1 cellular context compared by ENCODE assay signal in the genomic region with DNA sequence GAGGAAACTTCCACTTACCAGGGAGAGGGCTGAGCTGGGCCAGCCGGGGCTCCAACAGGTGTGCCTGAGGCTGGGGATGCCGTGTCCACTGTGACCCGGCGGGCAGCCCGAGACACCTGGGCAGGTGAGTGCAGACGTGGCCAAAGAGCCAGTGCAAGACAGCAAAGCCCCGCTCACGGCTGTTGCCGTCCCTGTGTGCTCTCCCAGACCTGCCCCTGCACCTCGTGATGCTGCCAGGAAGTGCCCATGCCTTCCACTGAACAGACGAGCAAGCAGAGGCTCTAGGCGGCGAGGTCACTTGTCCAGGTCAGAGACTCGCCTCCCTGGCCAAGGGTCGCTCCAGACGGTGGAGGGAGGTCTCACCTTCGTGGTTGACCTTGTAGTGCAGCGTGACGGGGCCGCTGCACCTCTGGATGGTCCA.
TF ChIP-seq lines count a peak whose summit lies in the region.

No MANE protein-coding gene starts in this region.

TF ChIP-seq in WTC11, 78 proteins besides CTCF, POLR2A, EP300 and RAD21 (continued from another document):
- TF ChIP-seq, protein P1, sequence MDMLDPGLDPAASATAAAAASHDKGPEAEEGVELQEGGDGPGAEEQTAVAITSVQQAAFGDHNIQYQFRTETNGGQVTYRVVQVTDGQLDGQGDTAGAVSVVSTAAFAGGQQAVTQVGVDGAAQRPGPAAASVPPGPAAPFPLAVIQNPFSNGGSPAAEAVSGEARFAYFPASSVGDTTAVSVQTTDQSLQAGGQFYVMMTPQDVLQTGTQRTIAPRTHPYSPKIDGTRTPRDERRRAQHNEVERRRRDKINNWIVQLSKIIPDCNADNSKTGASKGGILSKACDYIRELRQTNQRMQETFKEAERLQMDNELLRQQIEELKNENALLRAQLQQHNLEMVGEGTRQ (CRISPR knock-in tag; IDR thresholded peaks at IDR 0.05), result no peak
- no peak for TF ChIP-seq NFE2L1 (CRISPR knock-in tag; IDR thresholded peaks at IDR 0.05)
- TF ChIP-seq, protein P2, sequence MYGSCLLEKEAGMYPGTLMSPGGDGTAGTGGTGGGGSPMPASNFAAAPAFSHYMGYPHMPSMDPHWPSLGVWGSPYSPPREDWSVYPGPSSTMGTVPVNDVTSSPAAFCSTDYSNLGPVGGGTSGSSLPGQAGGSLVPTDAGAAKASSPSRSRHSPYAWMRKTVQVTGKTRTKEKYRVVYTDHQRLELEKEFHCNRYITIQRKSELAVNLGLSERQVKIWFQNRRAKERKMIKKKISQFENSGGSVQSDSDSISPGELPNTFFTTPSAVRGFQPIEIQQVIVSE (CRISPR knock-in tag; IDR thresholded peaks at IDR 0.05; ENCODE audit: borderline replicate concordance), result no peak
- TF ChIP-seq SMAD4 (CRISPR knock-in tag; IDR thresholded peaks at IDR 0.05), result no peak
- TF ChIP-seq, protein P3, sequence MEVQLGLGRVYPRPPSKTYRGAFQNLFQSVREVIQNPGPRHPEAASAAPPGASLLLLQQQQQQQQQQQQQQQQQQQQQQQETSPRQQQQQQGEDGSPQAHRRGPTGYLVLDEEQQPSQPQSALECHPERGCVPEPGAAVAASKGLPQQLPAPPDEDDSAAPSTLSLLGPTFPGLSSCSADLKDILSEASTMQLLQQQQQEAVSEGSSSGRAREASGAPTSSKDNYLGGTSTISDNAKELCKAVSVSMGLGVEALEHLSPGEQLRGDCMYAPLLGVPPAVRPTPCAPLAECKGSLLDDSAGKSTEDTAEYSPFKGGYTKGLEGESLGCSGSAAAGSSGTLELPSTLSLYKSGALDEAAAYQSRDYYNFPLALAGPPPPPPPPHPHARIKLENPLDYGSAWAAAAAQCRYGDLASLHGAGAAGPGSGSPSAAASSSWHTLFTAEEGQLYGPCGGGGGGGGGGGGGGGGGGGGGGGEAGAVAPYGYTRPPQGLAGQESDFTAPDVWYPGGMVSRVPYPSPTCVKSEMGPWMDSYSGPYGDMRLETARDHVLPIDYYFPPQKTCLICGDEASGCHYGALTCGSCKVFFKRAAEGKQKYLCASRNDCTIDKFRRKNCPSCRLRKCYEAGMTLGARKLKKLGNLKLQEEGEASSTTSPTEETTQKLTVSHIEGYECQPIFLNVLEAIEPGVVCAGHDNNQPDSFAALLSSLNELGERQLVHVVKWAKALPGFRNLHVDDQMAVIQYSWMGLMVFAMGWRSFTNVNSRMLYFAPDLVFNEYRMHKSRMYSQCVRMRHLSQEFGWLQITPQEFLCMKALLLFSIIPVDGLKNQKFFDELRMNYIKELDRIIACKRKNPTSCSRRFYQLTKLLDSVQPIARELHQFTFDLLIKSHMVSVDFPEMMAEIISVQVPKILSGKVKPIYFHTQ (CRISPR knock-in tag; IDR thresholded peaks at IDR 0.05), result no peak
- no peak for TF ChIP-seq TEAD4 (CRISPR knock-in tag; IDR thresholded peaks at IDR 0.05)
- TF ChIP-seq, protein P4, sequence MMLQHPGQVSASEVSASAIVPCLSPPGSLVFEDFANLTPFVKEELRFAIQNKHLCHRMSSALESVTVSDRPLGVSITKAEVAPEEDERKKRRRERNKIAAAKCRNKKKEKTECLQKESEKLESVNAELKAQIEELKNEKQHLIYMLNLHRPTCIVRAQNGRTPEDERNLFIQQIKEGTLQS (CRISPR knock-in tag; conservative IDR thresholded peaks at IDR 0.05), result no peak
- no peak for TF ChIP-seq SMAD3 (CRISPR knock-in tag; IDR thresholded peaks at IDR 0.05; ENCODE audit: borderline replicate concordance)
- TF ChIP-seq, protein P5, sequence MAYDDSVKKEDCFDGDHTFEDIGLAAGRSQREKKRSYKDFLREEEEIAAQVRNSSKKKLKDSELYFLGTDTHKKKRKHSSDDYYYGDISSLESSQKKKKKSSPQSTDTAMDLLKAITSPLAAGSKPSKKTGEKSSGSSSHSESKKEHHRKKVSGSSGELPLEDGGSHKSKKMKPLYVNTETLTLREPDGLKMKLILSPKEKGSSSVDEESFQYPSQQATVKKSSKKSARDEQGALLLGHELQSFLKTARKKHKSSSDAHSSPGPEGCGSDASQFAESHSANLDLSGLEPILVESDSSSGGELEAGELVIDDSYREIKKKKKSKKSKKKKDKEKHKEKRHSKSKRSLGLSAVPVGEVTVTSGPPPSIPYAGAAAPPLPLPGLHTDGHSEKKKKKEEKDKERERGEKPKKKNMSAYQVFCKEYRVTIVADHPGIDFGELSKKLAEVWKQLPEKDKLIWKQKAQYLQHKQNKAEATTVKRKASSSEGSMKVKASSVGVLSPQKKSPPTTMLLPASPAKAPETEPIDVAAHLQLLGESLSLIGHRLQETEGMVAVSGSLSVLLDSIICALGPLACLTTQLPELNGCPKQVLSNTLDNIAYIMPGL (CRISPR knock-in tag; IDR thresholded peaks at IDR 0.05), result no peak
- TF ChIP-seq ETV6 (CRISPR knock-in tag; IDR thresholded peaks at IDR 0.05), result no peak
- TF ChIP-seq FOXK1 (CRISPR knock-in tag; IDR thresholded peaks at IDR 0.05), result no peak
- no peak for TF ChIP-seq NR3C1 (CRISPR knock-in tag; conservative IDR thresholded peaks at IDR 0.05; ENCODE audit: low read depth)
- TF ChIP-seq KAT7 (CRISPR knock-in tag; IDR thresholded peaks at IDR 0.05; ENCODE audit: borderline replicate concordance), result no peak
- no peak for TF ChIP-seq MYBL2 (CRISPR knock-in tag; IDR thresholded peaks at IDR 0.05)
- TF ChIP-seq, protein P6, sequence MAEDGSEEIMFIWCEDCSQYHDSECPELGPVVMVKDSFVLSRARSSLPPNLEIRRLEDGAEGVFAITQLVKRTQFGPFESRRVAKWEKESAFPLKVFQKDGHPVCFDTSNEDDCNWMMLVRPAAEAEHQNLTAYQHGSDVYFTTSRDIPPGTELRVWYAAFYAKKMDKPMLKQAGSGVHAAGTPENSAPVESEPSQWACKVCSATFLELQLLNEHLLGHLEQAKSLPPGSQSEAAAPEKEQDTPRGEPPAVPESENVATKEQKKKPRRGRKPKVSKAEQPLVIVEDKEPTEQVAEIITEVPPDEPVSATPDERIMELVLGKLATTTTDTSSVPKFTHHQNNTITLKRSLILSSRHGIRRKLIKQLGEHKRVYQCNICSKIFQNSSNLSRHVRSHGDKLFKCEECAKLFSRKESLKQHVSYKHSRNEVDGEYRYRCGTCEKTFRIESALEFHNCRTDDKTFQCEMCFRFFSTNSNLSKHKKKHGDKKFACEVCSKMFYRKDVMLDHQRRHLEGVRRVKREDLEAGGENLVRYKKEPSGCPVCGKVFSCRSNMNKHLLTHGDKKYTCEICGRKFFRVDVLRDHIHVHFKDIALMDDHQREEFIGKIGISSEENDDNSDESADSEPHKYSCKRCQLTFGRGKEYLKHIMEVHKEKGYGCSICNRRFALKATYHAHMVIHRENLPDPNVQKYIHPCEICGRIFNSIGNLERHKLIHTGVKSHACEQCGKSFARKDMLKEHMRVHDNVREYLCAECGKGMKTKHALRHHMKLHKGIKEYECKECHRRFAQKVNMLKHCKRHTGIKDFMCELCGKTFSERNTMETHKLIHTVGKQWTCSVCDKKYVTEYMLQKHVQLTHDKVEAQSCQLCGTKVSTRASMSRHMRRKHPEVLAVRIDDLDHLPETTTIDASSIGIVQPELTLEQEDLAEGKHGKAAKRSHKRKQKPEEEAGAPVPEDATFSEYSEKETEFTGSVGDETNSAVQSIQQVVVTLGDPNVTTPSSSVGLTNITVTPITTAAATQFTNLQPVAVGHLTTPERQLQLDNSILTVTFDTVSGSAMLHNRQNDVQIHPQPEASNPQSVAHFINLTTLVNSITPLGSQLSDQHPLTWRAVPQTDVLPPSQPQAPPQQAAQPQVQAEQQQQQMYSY (CRISPR knock-in tag; IDR thresholded peaks at IDR 0.05), result no peak
- TF ChIP-seq, protein P7, sequence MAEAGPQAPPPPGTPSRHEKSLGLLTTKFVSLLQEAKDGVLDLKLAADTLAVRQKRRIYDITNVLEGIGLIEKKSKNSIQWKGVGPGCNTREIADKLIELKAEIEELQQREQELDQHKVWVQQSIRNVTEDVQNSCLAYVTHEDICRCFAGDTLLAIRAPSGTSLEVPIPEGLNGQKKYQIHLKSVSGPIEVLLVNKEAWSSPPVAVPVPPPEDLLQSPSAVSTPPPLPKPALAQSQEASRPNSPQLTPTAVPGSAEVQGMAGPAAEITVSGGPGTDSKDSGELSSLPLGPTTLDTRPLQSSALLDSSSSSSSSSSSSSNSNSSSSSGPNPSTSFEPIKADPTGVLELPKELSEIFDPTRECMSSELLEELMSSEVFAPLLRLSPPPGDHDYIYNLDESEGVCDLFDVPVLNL (CRISPR knock-in tag; IDR thresholded peaks at IDR 0.05; ENCODE audit: borderline replicate concordance, low read depth), result no peak
- no peak for TF ChIP-seq ZNF416 (CRISPR knock-in tag; IDR thresholded peaks at IDR 0.05)
- TF ChIP-seq, protein P8, sequence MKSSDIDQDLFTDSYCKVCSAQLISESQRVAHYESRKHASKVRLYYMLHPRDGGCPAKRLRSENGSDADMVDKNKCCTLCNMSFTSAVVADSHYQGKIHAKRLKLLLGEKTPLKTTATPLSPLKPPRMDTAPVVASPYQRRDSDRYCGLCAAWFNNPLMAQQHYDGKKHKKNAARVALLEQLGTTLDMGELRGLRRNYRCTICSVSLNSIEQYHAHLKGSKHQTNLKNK (CRISPR knock-in tag; IDR thresholded peaks at IDR 0.05), result no peak
